ENCODE assay signal across 8 cellular contexts in the genomic region with DNA sequence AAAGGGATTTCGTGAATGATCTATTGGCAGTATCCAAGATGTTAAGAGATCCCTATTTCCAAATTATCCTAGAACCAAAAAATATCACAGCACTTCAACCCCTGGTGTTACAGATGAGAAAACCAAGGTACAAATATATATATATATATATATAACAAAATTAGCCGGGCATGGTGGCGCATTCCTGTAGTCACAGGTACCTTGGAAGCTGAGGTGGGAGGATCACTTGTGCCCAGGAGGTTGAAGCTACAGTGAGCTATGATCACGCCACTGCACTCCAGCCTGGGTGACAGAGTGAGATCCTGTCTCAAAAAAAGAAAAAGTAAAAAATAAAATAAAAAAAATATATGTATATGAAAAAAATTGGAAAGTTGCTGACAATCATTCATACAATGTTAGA. TPM values are rescaled to one million over a fixed set of nuclear protein-coding genes. Genes with fewer than 3 reads are reported as not detected.
DNase-seq lines count a peak whose midpoint lies in the region; ATAC-seq and TF ChIP-seq lines count a peak whose summit lies in the region.

No MANE protein-coding gene starts in this region.

- intact Hi-C loops in activated CD4-positive, alpha-beta T cell treated with anti-CD3 and anti-CD28 coated beads for 36 hours (cut with DNase I, micrococcal nuclease), result loop anchor here in 1 of 2 experiments (1.0 to 5.0 kb wide), 11 partner anchors 62 to 1980 kb away; partner anchors contain the start of genes ATXN2L, ITGAL, KATNIP and KDM8
- intact Hi-C loops in left lung (cut with DNase I), result no loop called here

- peaks cover 3 to 59% of the 10 kb centered on the region in 2 donors for H3K4me1 ChIP-seq in left lung

- no peaks in the 10 kb centered on the region for H3K9me3 Mint-ChIP-seq in activated CD4-positive, alpha-beta T cell treated with anti-CD3 and anti-CD28 coated beads for 36 hours (ENCODE audit: low read depth)
- H3K9me3 Mint-ChIP-seq in activated naive CD8-positive, alpha-beta T cell treated with anti-CD3 and anti-CD28 coated beads, Interleukin-2, amount 10 ng/mL, durations not matched to agents 7 days and 5 days, result no peaks in the 10 kb centered on the region

- H3K4me1 Mint-ChIP-seq in activated CD4-positive, alpha-beta T cell treated with anti-CD3 and anti-CD28 coated beads for 36 hours, result peaks cover 58% of the 10 kb centered on the region
- H3K4me1 Mint-ChIP-seq in activated naive CD8-positive, alpha-beta T cell treated with anti-CD3 and anti-CD28 coated beads, Interleukin-2, amount 10 ng/mL, durations not matched to agents 7 days and 5 days, result peaks cover 43% of the 10 kb centered on the region

- TF ChIP-seq CTCF in left lung (IDR thresholded peaks at IDR 0.05), result no peak

- peaks cover 0 to 27% of the 10 kb centered on the region in 2 donors for H3K36me3 ChIP-seq in left lung

- POLR2A ChIA-PET in activated CD4-positive, alpha-beta T cell treated with anti-CD3 and anti-CD28 coated beads for 36 hours (lab: Charles Lee), result interaction anchor here (0.9 kb wide), 1 partner anchor 201 kb away, joined by 3 read pairs; no protein-coding TSS in a partner anchor
- POLR2A ChIA-PET in activated naive CD8-positive, alpha-beta T cell treated with anti-CD3 and anti-CD28 coated beads, Interleukin-2, amount 10 ng/mL, durations not matched to agents 7 days and 5 days (lab: Charles Lee), result interaction anchor here (0.9 to 1.0 kb wide), 2 partner anchors 11 to 371 kb away, joined by 3 to 6 read pairs; partner anchors contain the start of gene SH2B1

- no peaks in the 10 kb centered on the region for H3K27me3 Mint-ChIP-seq in activated CD4-positive, alpha-beta T cell treated with anti-CD3 and anti-CD28 coated beads for 36 hours
- no peaks in the 10 kb centered on the region for H3K27me3 Mint-ChIP-seq in activated naive CD8-positive, alpha-beta T cell treated with anti-CD3 and anti-CD28 coated beads, Interleukin-2, amount 10 ng/mL, durations not matched to agents 7 days and 5 days

- peak overlapping the region; percentile 100 for H3K27ac Mint-ChIP-seq in activated CD4-positive, alpha-beta T cell treated with anti-CD3 and anti-CD28 coated beads for 36 hours
- H3K27ac Mint-ChIP-seq in activated naive CD8-positive, alpha-beta T cell treated with anti-CD3 and anti-CD28 coated beads, Interleukin-2, amount 10 ng/mL, durations not matched to agents 7 days and 5 days, result peak overlapping the region; percentile 99

- CTCF ChIA-PET in activated CD4-positive, alpha-beta T cell treated with anti-CD3 and anti-CD28 coated beads for 36 hours (lab: Charles Lee), result interaction anchor here (0.7 kb wide), 1 partner anchor 11 kb away, joined by 3 read pairs; no protein-coding TSS in a partner anchor

- H3K4me3 ChIP-seq in left lung, result peak overlapping the region in 1 of 2 donors; percentile 96

- H3K9me3 ChIP-seq in left lung, result no peaks in the 10 kb centered on the region

- no peaks in the 10 kb centered on the region for H3K27me3 ChIP-seq in left lung

- peak overlapping the region; percentile 91 to 94 for H3K27ac ChIP-seq in left lung
- peak overlapping the region; percentile 98 for H3K27ac ChIP-seq in substantia nigra (ENCODE audit: low read depth, low read length, poor library complexity, severe bottlenecking)

- peak; percentile 32 for DNase-seq in activated CD4-positive, alpha-beta T cell treated with anti-CD3 and anti-CD28 coated beads for 36 hours
- no peak for DNase-seq in activated CD4-positive, alpha-beta T cell treated with anti-CD3 and anti-CD28 coated beads for 1 hour
- no peak for DNase-seq in activated naive CD8-positive, alpha-beta T cell treated with anti-CD3 and anti-CD28 coated beads, Interleukin-2, amount 10 ng/mL, durations not matched to agents 7 days and 5 days
- no peak for DNase-seq in left lung
- DNase-seq in substantia nigra (lab: John Stamatoyannopoulos, UW), result no peak
- DNase-seq in globus pallidus (ENCODE audit: low spot score), result no peak
- DNase-seq in COLO668 (lab: John Stamatoyannopoulos, UW; ENCODE audit: unreplicated experiment), result no peak
- no peak for DNase-seq in NCI-H2196 (lab: John Stamatoyannopoulos, UW; ENCODE audit: unreplicated experiment)

- H3K4me3 Mint-ChIP-seq in activated CD4-positive, alpha-beta T cell treated with anti-CD3 and anti-CD28 coated beads for 36 hours, result peak overlapping the region; percentile 94
- peak overlapping the region; percentile 97 for H3K4me3 Mint-ChIP-seq in activated naive CD8-positive, alpha-beta T cell treated with anti-CD3 and anti-CD28 coated beads, Interleukin-2, amount 10 ng/mL, durations not matched to agents 7 days and 5 days

- H3K36me3 Mint-ChIP-seq in activated CD4-positive, alpha-beta T cell treated with anti-CD3 and anti-CD28 coated beads for 36 hours (ENCODE audit: low read depth), result peaks cover 16% of the 10 kb centered on the region
- H3K36me3 Mint-ChIP-seq in activated naive CD8-positive, alpha-beta T cell treated with anti-CD3 and anti-CD28 coated beads, Interleukin-2, amount 10 ng/mL, durations not matched to agents 7 days and 5 days, result peaks cover 29% of the 10 kb centered on the region

- no peak for ATAC-seq in activated CD4-positive, alpha-beta T cell treated with anti-CD3 and anti-CD28 coated beads for 36 hours
- ATAC-seq in activated naive CD8-positive, alpha-beta T cell treated with anti-CD3 and anti-CD28 coated beads, Interleukin-2, amount 10 ng/mL, durations not matched to agents 7 days and 5 days (ENCODE audit: low read depth), result no peak
- no peak for ATAC-seq in left lung

RNA-seq across cellular contexts. Expression of gene CLN3, which starts 0.6 kb away (rescaled TPM):
- total RNA-seq in activated CD4-positive, alpha-beta T cell treated with anti-CD3 and anti-CD28 coated beads for 36 hours, result 10 to 100 TPM; 19.0 to 24.6 TPM
- total RNA-seq in activated naive CD8-positive, alpha-beta T cell treated with anti-CD3 and anti-CD28 coated beads, Interleukin-2, amount 10 ng/mL, durations not matched to agents 7 days and 5 days, result 10 to 100 TPM; 58.4 to 60.0 TPM
- total RNA-seq in left lung, result 10 to 100 TPM; 57.5 to 72.8 TPM

RNA-seq across cellular contexts. Expression of gene APOBR, which starts 1.9 kb away (rescaled TPM):
- 1 to 10 TPM; 1.8 to 2.4 TPM for total RNA-seq in activated CD4-positive, alpha-beta T cell treated with anti-CD3 and anti-CD28 coated beads for 36 hours
- total RNA-seq in activated naive CD8-positive, alpha-beta T cell treated with anti-CD3 and anti-CD28 coated beads, Interleukin-2, amount 10 ng/mL, durations not matched to agents 7 days and 5 days, result 10 to 100 TPM; 23.9 to 26.1 TPM
- 10 to 100 TPM in 1 of 2 donors, 1 to 10 TPM in 1; 6.2 to 22.9 TPM for total RNA-seq in left lung

RNA-seq across cellular contexts. Expression of gene IL27, which starts 14.1 kb away (rescaled TPM):
- not detected for total RNA-seq in activated CD4-positive, alpha-beta T cell treated with anti-CD3 and anti-CD28 coated beads for 36 hours
- total RNA-seq in activated naive CD8-positive, alpha-beta T cell treated with anti-CD3 and anti-CD28 coated beads, Interleukin-2, amount 10 ng/mL, durations not matched to agents 7 days and 5 days, result not detected
- total RNA-seq in left lung, result under 1 TPM in 1 of 2 donors, not detected in 1; 0.94 TPM

RNA-seq across cellular contexts. Expression of gene NPIPB7, which starts 20.4 kb away (rescaled TPM):
- under 1 TPM in 1 of 2 experiments, not detected in 1; 0.42 TPM for total RNA-seq in activated CD4-positive, alpha-beta T cell treated with anti-CD3 and anti-CD28 coated beads for 36 hours
- under 1 TPM in 1 of 2 experiments, not detected in 1; 0.25 TPM for total RNA-seq in activated naive CD8-positive, alpha-beta T cell treated with anti-CD3 and anti-CD28 coated beads, Interleukin-2, amount 10 ng/mL, durations not matched to agents 7 days and 5 days
- not detected for total RNA-seq in left lung

RNA-seq across cellular contexts. Expression of gene NUPR1, which starts 46.3 kb away (rescaled TPM):
- total RNA-seq in activated CD4-positive, alpha-beta T cell treated with anti-CD3 and anti-CD28 coated beads for 36 hours, result not detected
- under 1 TPM in 1 of 2 experiments, not detected in 1; 0.20 TPM for total RNA-seq in activated naive CD8-positive, alpha-beta T cell treated with anti-CD3 and anti-CD28 coated beads, Interleukin-2, amount 10 ng/mL, durations not matched to agents 7 days and 5 days
- total RNA-seq in left lung, result 100 to 1,000 TPM; 141 to 142 TPM
